ENCODE assay signal across 16 cellular contexts in the genomic region with DNA sequence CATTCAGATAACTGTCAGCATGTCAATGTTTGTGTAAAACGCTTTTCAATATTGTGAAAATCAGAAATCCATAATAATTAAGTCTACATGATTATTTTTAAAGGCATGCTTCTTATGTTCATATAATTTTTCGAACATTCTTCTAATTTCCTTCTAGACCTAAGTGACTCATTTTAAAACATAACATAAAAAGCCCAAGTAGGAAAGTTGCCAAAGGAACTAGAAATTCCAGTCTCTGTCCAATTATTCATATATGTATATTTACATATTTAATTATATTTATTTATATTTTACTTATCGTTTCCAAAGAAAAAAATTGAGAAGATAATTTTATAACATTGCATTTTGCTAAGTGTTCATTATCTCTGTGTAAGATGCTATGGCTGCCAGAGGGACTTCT.
"Had no signal": no experiment of that assay in that cellular context is flagged by ENCODE, and none has a peak within 500 bp of the region (broad histone marks: within the 10 kb centered on the region; RNA-seq: fewer than 3 reads in every experiment).

No MANE protein-coding gene starts in this region.

- DNase-seq: activated CD4-positive, alpha-beta T cell treated with anti-CD3 and anti-CD28 coated beads, Interleukin-2, amount 10 ng/mL, durations not matched to agents 24 days and 14 days; activated CD8-positive, alpha-beta memory T cell treated with anti-CD3 and anti-CD28 coated beads for 24 hours; activated naive CD4-positive, alpha-beta T cell treated with anti-CD3 and anti-CD28 coated beads, Interleukin-2, amount 50 U/mL, for 16 hours; amniotic stem cell; heart left ventricle; left ventricle myocardium superior; mesendoderm; ovary; stimulated activated CD4-positive, alpha-beta T cell treated with anti-CD3 and anti-CD28 coated beads, Interleukin-4, amount 100 ng/mL, for 1 hour; stimulated activated CD8-positive, alpha-beta memory T cell treated with anti-CD3 and anti-CD28 coated beads, Interleukin-4, amount 100 ng/mL, for 48 hours; stimulated activated naive CD8-positive, alpha-beta T cell treated with anti-CD3 and anti-CD28 coated beads, Interleukin-15, Interleukin-2, amounts not matched to agents 100 U/mL and 50 U/mL, for 24 hours; T-helper 17 cell had no signal

- H3K27me3 Mint-ChIP-seq: activated CD4-positive, alpha-beta T cell treated with anti-CD3 and anti-CD28 coated beads, Interleukin-2, amount 10 ng/mL, durations not matched to agents 24 days and 14 days; type B pancreatic cell had no signal

- H3K4me3 Mint-ChIP-seq: activated CD4-positive, alpha-beta T cell treated with anti-CD3 and anti-CD28 coated beads, Interleukin-2, amount 10 ng/mL, durations not matched to agents 24 days and 14 days; T-helper 17 cell; type B pancreatic cell; WTC11 had no signal

- H3K27me3 ChIP-seq: heart left ventricle, ovary, suprapubic skin had no signal

- H3K4me3 ChIP-seq: heart left ventricle, ovary, suprapubic skin had no signal

- FAIRE-seq: frontal cortex had no signal

- H3K9me3 Mint-ChIP-seq: activated CD4-positive, alpha-beta T cell treated with anti-CD3 and anti-CD28 coated beads, Interleukin-2, amount 10 ng/mL, durations not matched to agents 24 days and 14 days; type B pancreatic cell; WTC11 had no signal

- H3K36me3 ChIP-seq: heart left ventricle, ovary, suprapubic skin had no signal

- H3K36me3 Mint-ChIP-seq: WTC11 had no signal

- H3K4me1 ChIP-seq: suprapubic skin had no signal

- H3K27ac Mint-ChIP-seq: activated CD4-positive, alpha-beta T cell treated with anti-CD3 and anti-CD28 coated beads, Interleukin-2, amount 10 ng/mL, durations not matched to agents 24 days and 14 days; T-helper 17 cell; type B pancreatic cell; WTC11 had no signal

- H3K4me1 Mint-ChIP-seq: activated CD4-positive, alpha-beta T cell treated with anti-CD3 and anti-CD28 coated beads, Interleukin-2, amount 10 ng/mL, durations not matched to agents 24 days and 14 days; T-helper 17 cell had no signal

- H3K9me3 ChIP-seq: heart left ventricle, ovary, suprapubic skin had no signal

- H3K27ac ChIP-seq: heart left ventricle, ovary, suprapubic skin had no signal
